Comparison of ENCODE assay signal across 8 cellular contexts in genomic region chr14:35121887-35122695, GRCh38. TPM values are rescaled to one million over a fixed set of nuclear protein-coding genes. Genes with fewer than 3 reads are reported as not detected.
DNase-seq lines count a peak whose midpoint lies in the region; ATAC-seq and TF ChIP-seq lines count a peak whose summit lies in the region.

Gene PPP2R3C, minus strand, starts transcription at chr14:35121990. Its CDS starts 31 bp downstream, at chr14:35121959.
Gene PRORP, plus strand, starts transcription at chr14:35122552. Its CDS starts 694 bp downstream, at chr14:35123246.

- peak; percentile 82 for ATAC-seq in GM21576 (IDR thresholded peaks at IDR 0.05; ENCODE audit: unreplicated experiment)
- ATAC-seq in PC-3 = peak; percentile 85

- H3K4me2 ChIP-seq in PC-3 (ENCODE audit: low read length) = peak within 1 kb of the TSS; percentile 88

- TSS peak; percentile 53 for BruUV-seq in PC-3 (replicated peaks; lab: Mats Ljungman, UMichigan)

- no peaks in the 10 kb centered on the region for H3K36me3 ChIP-seq in PC-3 (ENCODE audit: low read depth, low read length)

- DNase-seq in DMS114 treated with DMSO at 0.1 percent for 48 hours (lab: John Stamatoyannopoulos, UW; ENCODE audit: unreplicated experiment) = peak; percentile 91
- peak; percentile 98 for DNase-seq in PC-3
- DNase-seq in activated T-cell treated with anti-CD3 and anti-CD28 coated beads for 48 hours (ENCODE audit: low read depth) = peak; percentile 77
- peak; percentile 85 for DNase-seq in epithelial cell of proximal tubule (ENCODE audit: low read depth)
- peak; percentile 94 for DNase-seq in mucosa of gallbladder (ENCODE audit: low spot score)
- DNase-seq in stimulated activated CD8-positive, alpha-beta memory T cell treated with anti-CD3 and anti-CD28 coated beads, Interleukin-4, amount 100 ng/mL, for 4 hours (ENCODE audit: low read depth in 2 of 2, low spot score in 1 of 2) = peak; percentile 65 to 77

- CTCF ChIA-PET in PC-3 (lab: Charles Lee) = interaction anchor here (0.5 kb wide), 1 partner anchor 66 kb away, joined by 5 read pairs; no protein-coding TSS in a partner anchor

- peak within 1 kb of the TSS; percentile 89 for H3K9ac ChIP-seq in PC-3 (ENCODE audit: low read length)

- H3K4me1 ChIP-seq in PC-3 (ENCODE audit: insufficient read depth, low read length) = peaks cover 13% of the 10 kb centered on the region

- intact Hi-C loops in PC-3 (cut with micrococcal nuclease) = loop anchor here (1.0 to 2.0 kb wide), 2 partner anchors 76 to 139 kb away; partner anchors contain the start of genes FAM177A1 and SRP54

- no peaks in the 10 kb centered on the region for H3K9me2 ChIP-seq in PC-3 (replicated peaks; ENCODE audit: low read length)

- H3K9me3 ChIP-seq in PC-3 (ENCODE audit: low read length) = no peaks in the 10 kb centered on the region

- POLR2A ChIA-PET in PC-3 (lab: Charles Lee; ENCODE audit: unreplicated experiment) = interaction anchor here (0.5 to 1.4 kb wide), 6 partner anchors 8 to 697 kb away, joined by 3 to 6 read pairs (median 4); partner anchors contain the start of genes FAM177A1 and PSMA6

- peaks cover 34% of the 10 kb centered on the region for H3K79me2 ChIP-seq in PC-3 (ENCODE audit: low read length)

- no peaks in the 10 kb centered on the region for H3F3A ChIP-seq in PC-3 (ENCODE audit: low read length, unreplicated experiment)

- H3K4me3 ChIP-seq in PC-3 (ENCODE audit: low read length) (peak within 1 kb of the TSS; percentile 83), epithelial cell of proximal tubule (ENCODE audit: low read depth, low read length) (peak within 1 kb of the TSS; percentile 91)

- no peak for TF ChIP-seq CTCF in PC-3 (conservative IDR thresholded peaks at IDR 0.05; ENCODE audit: low read depth, low read length)
- no peak for TF ChIP-seq CTCF in epithelial cell of proximal tubule (conservative IDR thresholded peaks at IDR 0.05; ENCODE audit: low read depth, low read length)

- H3K27ac ChIP-seq in PC-3 (ENCODE audit: low read length) = peak within 1 kb of the TSS; percentile 92

- no peak for TF ChIP-seq RAD21 in Ishikawa (IDR thresholded peaks at IDR 0.05; ENCODE audit: low read depth)

- TF ChIP-seq EP300 in Ishikawa (IDR thresholded peaks at IDR 0.05; ENCODE audit: borderline replicate concordance) = no peak

- no peaks in the 10 kb centered on the region for H3K27me3 ChIP-seq in PC-3 (ENCODE audit: low read length)

- H2AFZ ChIP-seq in PC-3 (ENCODE audit: low read length) = peak within 1 kb of the TSS; percentile 97

- H4K20me1 ChIP-seq in PC-3 (ENCODE audit: low read length) = no peaks in the 10 kb centered on the region

TF ChIP-seq in Ishikawa, 13 proteins besides CTCF, POLR2A, EP300 and RAD21:
- TF ChIP-seq NFIC (IDR thresholded peaks at IDR 0.05) = no peak; the same call in 1 of the 2 replicates
- peak; percentile 38; the same call in 1 of the 2 replicates for TF ChIP-seq CREB1 (IDR thresholded peaks at IDR 0.05; ENCODE audit: low read depth)
- no peak; the same call in 1 of the 2 replicates for TF ChIP-seq TCF12 (IDR thresholded peaks at IDR 0.05; ENCODE audit: low read depth)
- no peak for TF ChIP-seq REST (IDR thresholded peaks at IDR 0.05; ENCODE audit: low read depth)
- peak; percentile 96 for TF ChIP-seq USF1 (IDR thresholded peaks at IDR 0.05)
- TF ChIP-seq TEAD4 (IDR thresholded peaks at IDR 0.05) = no peak; the same call in 1 of the 2 replicates
- peak; percentile 94 for TF ChIP-seq MAX (IDR thresholded peaks at IDR 0.05)
- no peak for TF ChIP-seq FOXM1 (IDR thresholded peaks at IDR 0.05; ENCODE audit: borderline replicate concordance, low read depth)
- peak; percentile 74 for TF ChIP-seq TAF1 (IDR thresholded peaks at IDR 0.05; ENCODE audit: low read depth)
- TF ChIP-seq YY1 (IDR thresholded peaks at IDR 0.05; ENCODE audit: low read depth) = peak; percentile 97
- no peak for TF ChIP-seq ZBTB7A (IDR thresholded peaks at IDR 0.05; ENCODE audit: low read depth)
- peak; percentile 33; the same call in 1 of the 2 replicates for TF ChIP-seq EGR1 (IDR thresholded peaks at IDR 0.05)
- TF ChIP-seq CEBPB (IDR thresholded peaks at IDR 0.05) = peak; percentile 42; the same call in 1 of the 2 replicates

RNA-seq across cellular contexts. Expression of gene PPP2R3C, which starts in this region (rescaled TPM):
- 15.2 and 20.3 TPM in 2 replicates for total RNA-seq in PC-3 (2014; rRNA removed)
- 23.2 and 24.5 TPM in 2 replicates for total RNA-seq in epithelial cell of proximal tubule
- total RNA-seq in mucosa of gallbladder = 27.3 TPM

RNA-seq across cellular contexts. Expression of gene PRORP, which starts in this region (rescaled TPM):
- 25.1 and 25.3 TPM in 2 replicates for total RNA-seq in PC-3 (2014; rRNA removed)
- 40.9 and 63.7 TPM in 2 replicates for total RNA-seq in epithelial cell of proximal tubule
- total RNA-seq in mucosa of gallbladder = 18.1 TPM

Comparison
In these comparisons a context has a peak if more than half of its experiments do, and no peak if none do; other contexts are left out.
1. Peak in every context shown above with its lines: DNase-seq, ATAC-seq, H3K4me3 ChIP-seq and H3K27ac ChIP-seq.